In genomic region chr15:101207867-101208288, GRCh38 we compare ENCODE assay signal across 8 cellular contexts. TPM values are rescaled to one million over a fixed set of nuclear protein-coding genes. Genes with fewer than 3 reads are reported as not detected.
DNase-seq lines count a peak whose midpoint lies in the region; ATAC-seq and TF ChIP-seq lines count a peak whose summit lies in the region.

No MANE protein-coding gene starts in this region.

- H3K27ac ChIP-seq in RWPE1, result peak overlapping the region; percentile 86
- no peak overlapping the region for H3K27ac ChIP-seq in psoas muscle

- 86 to 93% (median 87%) methylated on average over 5 of the region's 5 CpGs for WGBS in psoas muscle, 3 donors

- POLR2A ChIA-PET in RWPE1 (lab: Yijun Ruan, JAX; ENCODE audit: low non-redundant PET), result no interaction called here

- H3K4me3 ChIP-seq in fibroblast of pulmonary artery (replicated peaks; ENCODE audit: low read depth, low read length) (no peak overlapping the region), psoas muscle (no peak overlapping the region)

- TF ChIP-seq CTCF in RWPE1 (conservative IDR thresholded peaks at IDR 0.05; ENCODE audit: low read depth) (no peak), fibroblast of pulmonary artery (IDR thresholded peaks at IDR 0.05; ENCODE audit: low read length, missing control alignments) (no peak), psoas muscle (IDR thresholded peaks at IDR 0.05) (no peak)

- CTCF ChIA-PET in RWPE1 (lab: Yijun Ruan, JAX), result interaction anchor here (0.6 kb wide), 1 partner anchor 74 kb away, joined by 4 read pairs; no protein-coding TSS in a partner anchor

- H3K9me3 ChIP-seq in psoas muscle, result no peaks in the 10 kb centered on the region

- peak; percentile 68 for DNase-seq in HCEC 1CT
- DNase-seq in RWPE1 (ENCODE audit: low spot score), result peak; percentile 84
- DNase-seq in fibroblast of pulmonary artery (ENCODE audit: low read depth), result peak; percentile 81
- DNase-seq in psoas muscle, result peak in 1 of 2 donors; percentile 54
- DNase-seq in hippocampal formation (lab: John Stamatoyannopoulos, UW), result no peak
- DNase-seq in DMS153 (lab: John Stamatoyannopoulos, UW), result no peak

- no peaks in the 10 kb centered on the region for H3K27me3 ChIP-seq in psoas muscle (ENCODE audit: insufficient read depth in 3 of 3, low read length in 2 of 3)

- intact Hi-C loops in psoas muscle (cut with DNase I), result loop anchor here in 1 of 2 donors (5.0 kb wide), 1 partner anchor 39 kb away; no protein-coding TSS in a partner anchor

- peaks cover 29% of the 10 kb centered on the region for H3K4me1 ChIP-seq in psoas muscle

- ATAC-seq in psoas muscle (peak; percentile 25 to 74 (median 57)), GM18873 (IDR thresholded peaks at IDR 0.05; ENCODE audit: low FRiP score, unreplicated experiment) (no peak), HG03469 (IDR thresholded peaks at IDR 0.05; ENCODE audit: unreplicated experiment) (no peak)

- no peaks in the 10 kb centered on the region for H3K36me3 ChIP-seq in psoas muscle (ENCODE audit: insufficient read depth in 1 of 2, low read depth in 1 of 2)

RNA-seq across cellular contexts. Expression of gene CHSY1, which starts 44.0 kb away (rescaled TPM):
- total RNA-seq in psoas muscle, result 10 to 100 TPM in 2 of 4 donors, 1 to 10 TPM in 2; 6.7 to 11.4 (median 8.5) TPM
- polyA plus RNA-seq in psoas muscle, result 1 to 10 TPM; 2.9 to 5.0 (median 4.4) TPM

Comparison
In these comparisons a context has a peak if more than half of its experiments do, and no peak if none do; other contexts are left out.
1. DNase-seq: peak in HCEC 1CT (single experiment), RWPE1 (single experiment) and fibroblast of pulmonary artery (single experiment); none in hippocampal formation (0 of 2) and DMS153 (single experiment).
2. ATAC-seq: peak in psoas muscle (4 of 4); none in GM18873 (single experiment) and HG03469 (single experiment).